In the genomic region with DNA sequence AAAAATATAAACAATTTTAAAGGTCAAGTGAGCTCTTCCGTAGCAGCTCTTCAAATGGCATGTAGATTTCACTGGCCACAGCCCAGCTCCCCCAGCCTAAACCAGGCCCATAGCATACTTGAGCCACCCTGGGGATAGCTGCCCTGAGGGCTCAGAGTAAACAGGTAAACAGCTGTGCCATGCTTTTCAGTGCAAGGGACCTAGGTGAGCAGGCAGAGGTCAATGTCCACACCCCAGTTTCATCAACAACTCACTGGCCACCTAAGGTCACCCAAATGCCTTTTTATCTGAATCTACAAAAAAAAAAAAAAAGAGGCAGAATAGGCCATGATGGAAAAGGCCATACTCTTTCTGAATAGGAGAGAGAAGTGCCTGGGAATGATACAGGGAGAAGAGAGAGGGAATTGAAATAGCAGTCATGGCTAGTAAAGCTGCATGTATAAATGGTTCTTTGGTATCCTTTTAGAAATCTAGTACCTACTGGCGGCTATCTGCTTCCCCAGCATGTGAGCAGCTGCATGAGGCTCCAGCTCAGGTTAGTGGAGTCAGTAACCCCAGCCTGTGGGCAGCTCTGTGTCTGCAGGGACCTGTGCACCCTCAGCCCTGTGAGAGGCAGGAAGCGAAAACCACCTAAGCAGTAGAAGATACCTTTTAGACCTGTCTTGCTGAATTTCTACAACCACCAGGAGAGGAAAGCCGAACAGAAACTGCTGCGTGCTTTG, we compare ENCODE assay signal across 15 cellular contexts.
A peak's percentile ranks its signal among the peaks of the same experiment; 100 is the strongest.
DNase-seq lines count a peak whose midpoint lies in the region; ATAC-seq, FAIRE-seq and TF ChIP-seq lines count a peak whose summit lies in the region.
"Had no signal": no experiment of that assay in that cellular context is flagged by ENCODE, and none has a peak within 500 bp of the region (broad histone marks: within the 10 kb centered on the region; RNA-seq: fewer than 3 reads in every experiment).

No MANE protein-coding gene starts in this region.

- peak; percentile 1 for TF ChIP-seq CTCF in liver (IDR thresholded peaks at IDR 0.05; ENCODE audit: low read depth, low read length, missing input control)
- no peak for TF ChIP-seq CTCF in uterus (IDR thresholded peaks at IDR 0.05)

- no peak for FAIRE-seq in urothelium cell line (lab: Jason Lieb, UNC)
- FAIRE-seq: HTR-8/SVneo had no signal

- ATAC-seq in GM18868 (IDR thresholded peaks at IDR 0.05; ENCODE audit: unreplicated experiment) (peak; percentile 53), GM21423 (IDR thresholded peaks at IDR 0.05; ENCODE audit: unreplicated experiment) (no peak)
- ATAC-seq: HCT116, PC-3 had no signal

- H3K27me3 ChIP-seq in liver (ENCODE audit: control insufficient read depth in 4 of 4, insufficient read depth in 4 of 4, low read length in 3 of 4) (no peaks in the 10 kb centered on the region), uterus (no peaks in the 10 kb centered on the region)
- H3K27me3 ChIP-seq: SJSA1 had no signal

- H3K4me1 ChIP-seq in liver (ENCODE audit: control insufficient read depth in 4 of 4, insufficient read depth in 4 of 4, low read length in 3 of 4), result peaks cover 4 to 44% (median 28%) of the 10 kb centered on the region in 4 donors
- H3K4me1 ChIP-seq in uterus, result no peaks in the 10 kb centered on the region

- DNase-seq in COLO668 (lab: John Stamatoyannopoulos, UW; ENCODE audit: unreplicated experiment) (peak; percentile 74), NCI-H510A treated with DMSO at 0.1 percent for 48 hours (lab: John Stamatoyannopoulos, UW) (peak; percentile 58), urothelium cell line (ENCODE audit: low spot score) (no peak), uterus (no peak)
- DNase-seq: C1 segment of cervical spinal cord, DMS 273 treated with DMSO at 0.1 percent for 48 hours, EL, PC-3 had no signal

- H3K9me3 ChIP-seq in liver (ENCODE audit: control insufficient read depth in 4 of 4, low read length in 3 of 4), result no peaks in the 10 kb centered on the region
- H3K9me3 ChIP-seq in uterus, result no peaks in the 10 kb centered on the region
- H3K9me3 ChIP-seq: SJSA1 had no signal

- intact Hi-C loops in uterus (cut with DNase I; ENCODE audit: low total_unique reads), result no loop called here

- H3K36me3 ChIP-seq in liver (ENCODE audit: control insufficient read depth in 4 of 4, insufficient read depth in 3 of 4, low read depth in 1 of 4, low read length in 3 of 4) (no peaks in the 10 kb centered on the region), uterus (no peaks in the 10 kb centered on the region)
- H3K36me3 ChIP-seq: SJSA1 had no signal

- 54% methylated on average over 5 of the region's 5 CpGs for WGBS in liver

- H3K4me3 ChIP-seq in liver (ENCODE audit: low read depth in 1 of 3, low read length in 3 of 3), result no peak overlapping the region
- H3K4me3 ChIP-seq in uterus, result no peak overlapping the region
- H3K4me3 ChIP-seq: SJSA1 had no signal

- peak overlapping the region; percentile 70 to 87 for H3K27ac ChIP-seq in liver (ENCODE audit: low read depth in 1 of 2, low read length in 2 of 2)
- H3K27ac ChIP-seq in uterus, result no peak overlapping the region
- H3K27ac ChIP-seq: HL-60, SJSA1 had no signal

- peak; percentile 52 to 73 for TF ChIP-seq RAD21 in liver (IDR thresholded peaks at IDR 0.05)

- no peak overlapping the region for H3K9ac ChIP-seq in liver (ENCODE audit: low read depth in 1 of 2, low read length in 2 of 2)

- no peak for TF ChIP-seq POLR2A in uterus (IDR thresholded peaks at IDR 0.05)

TF ChIP-seq in liver, 16 proteins besides CTCF, POLR2A, EP300 and RAD21:
- TF ChIP-seq NR2F2 (IDR thresholded peaks at IDR 0.05) (peak; percentile 51), TAF1 (conservative IDR thresholded peaks at IDR 0.05) (no peak), FOXA2 (IDR thresholded peaks at IDR 0.05) (peak; percentile 95), FOXA1 (IDR thresholded peaks at IDR 0.05) (peak; percentile 91), MAX (IDR thresholded peaks at IDR 0.05) (peak; percentile 52), YY1 (IDR thresholded peaks at IDR 0.05) (peak; percentile 80), RXRA (IDR thresholded peaks at IDR 0.05) (peak; percentile 94 to 98), JUND (IDR thresholded peaks at IDR 0.05) (peak; percentile 58 to 62), EGR1 (IDR thresholded peaks at IDR 0.05; ENCODE audit: low read depth in 2 of 2) (no peak), HNF4G (IDR thresholded peaks at IDR 0.05) (peak; percentile 90), HNF4A (conservative IDR thresholded peaks at IDR 0.05) (peak; percentile 94 to 95), REST (IDR thresholded peaks at IDR 0.05) (peak; percentile 37), GABPA (IDR thresholded peaks at IDR 0.05 in 1 of 2, conservative IDR thresholded peaks at IDR 0.05 in 1 of 2) (no peak), SP1 (IDR thresholded peaks at IDR 0.05) (peak; percentile 93)
- TF ChIP-seq, protein P1, sequence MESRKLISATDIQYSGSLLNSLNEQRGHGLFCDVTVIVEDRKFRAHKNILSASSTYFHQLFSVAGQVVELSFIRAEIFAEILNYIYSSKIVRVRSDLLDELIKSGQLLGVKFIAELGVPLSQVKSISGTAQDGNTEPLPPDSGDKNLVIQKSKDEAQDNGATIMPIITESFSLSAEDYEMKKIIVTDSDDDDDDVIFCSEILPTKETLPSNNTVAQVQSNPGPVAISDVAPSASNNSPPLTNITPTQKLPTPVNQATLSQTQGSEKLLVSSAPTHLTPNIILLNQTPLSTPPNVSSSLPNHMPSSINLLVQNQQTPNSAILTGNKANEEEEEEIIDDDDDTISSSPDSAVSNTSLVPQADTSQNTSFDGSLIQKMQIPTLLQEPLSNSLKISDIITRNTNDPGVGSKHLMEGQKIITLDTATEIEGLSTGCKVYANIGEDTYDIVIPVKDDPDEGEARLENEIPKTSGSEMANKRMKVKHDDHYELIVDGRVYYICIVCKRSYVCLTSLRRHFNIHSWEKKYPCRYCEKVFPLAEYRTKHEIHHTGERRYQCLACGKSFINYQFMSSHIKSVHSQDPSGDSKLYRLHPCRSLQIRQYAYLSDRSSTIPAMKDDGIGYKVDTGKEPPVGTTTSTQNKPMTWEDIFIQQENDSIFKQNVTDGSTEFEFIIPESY (IDR thresholded peaks at IDR 0.05), result peak; percentile 46
- TF ChIP-seq, protein P2, sequence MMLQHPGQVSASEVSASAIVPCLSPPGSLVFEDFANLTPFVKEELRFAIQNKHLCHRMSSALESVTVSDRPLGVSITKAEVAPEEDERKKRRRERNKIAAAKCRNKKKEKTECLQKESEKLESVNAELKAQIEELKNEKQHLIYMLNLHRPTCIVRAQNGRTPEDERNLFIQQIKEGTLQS (IDR thresholded peaks at IDR 0.05), result peak; percentile 79

Comparison
In these comparisons a context has a peak if more than half of its experiments do, and no peak if none do; other contexts are left out.
1. DNase-seq: peak in COLO668 (single experiment) and NCI-H510A treated with DMSO at 0.1 percent for 48 hours (single experiment); none in urothelium cell line (single experiment) and uterus (0 of 2).
2. H3K27ac ChIP-seq: peak in liver (2 of 2); none in uterus (0 of 2).